ENCODE assay signal across 20 cellular contexts in genomic region chr22:19107730-19108074, GRCh38. TPM values are rescaled to one million over a fixed set of nuclear protein-coding genes. Genes with fewer than 3 reads are reported as not detected.
DNase-seq lines count a peak whose midpoint lies in the region; ATAC-seq and TF ChIP-seq lines count a peak whose summit lies in the region.
"Had no signal": no experiment of that assay in that cellular context is flagged by ENCODE, and none has a peak within 500 bp of the region (broad histone marks: within the 10 kb centered on the region; RNA-seq: fewer than 3 reads in every experiment).

No MANE protein-coding gene starts in this region.

- CTCF ChIA-PET in activated CD4-positive, alpha-beta T cell treated with anti-CD3 and anti-CD28 coated beads for 36 hours (lab: Charles Lee), result interaction anchor here (0.6 to 1.8 kb wide), 5 partner anchors 8 to 71 kb away, joined by 3 to 7 read pairs (median 4); partner anchors contain the start of genes ESS2 and SLC25A1
- CTCF ChIA-PET in activated CD8-positive, alpha-beta memory T cell treated with anti-CD3 and anti-CD28 coated beads, Interleukin-2, amount 10 ng/mL, durations not matched to agents 7 days and 5 days (lab: Charles Lee), result no interaction called here

- H4K8ac ChIP-seq in trophoblast cell (ENCODE audit: low read depth, low read length), result no peak overlapping the region

- H3K36me3 Mint-ChIP-seq in activated CD4-positive, alpha-beta T cell treated with anti-CD3 and anti-CD28 coated beads for 36 hours (ENCODE audit: low read depth), result no peaks in the 10 kb centered on the region
- peaks cover 31% of the 10 kb centered on the region for H3K36me3 Mint-ChIP-seq in brain
- peaks cover 5% of the 10 kb centered on the region for H3K36me3 Mint-ChIP-seq in activated CD8-positive, alpha-beta memory T cell treated with anti-CD3 and anti-CD28 coated beads, Interleukin-2, amount 10 ng/mL, durations not matched to agents 7 days and 5 days

- H3K9ac ChIP-seq in KMS-11 (no peak overlapping the region), trophoblast cell (ENCODE audit: low read length) (no peak overlapping the region)

- no peak overlapping the region for H4K12ac ChIP-seq in trophoblast cell (ENCODE audit: low read depth, low read length)

- H3K4me1 ChIP-seq in KMS-11 (ENCODE audit: low read depth, poor library complexity, severe bottlenecking) (peaks cover 68% of the 10 kb centered on the region), trophoblast cell (ENCODE audit: control insufficient read depth in 1 of 2, insufficient read depth in 2 of 2, low read length in 2 of 2) (no peaks in the 10 kb centered on the region)

- intact Hi-C loops in activated CD4-positive, alpha-beta T cell treated with anti-CD3 and anti-CD28 coated beads for 36 hours (cut with DNase I, micrococcal nuclease), result loop anchor here (2.0 to 10.0 kb wide), 5 partner anchors 15 to 187 kb away; partner anchors contain the start of genes CLTCL1 (in 2 of the 2), ESS2 (in 1 of the 2) and SLC25A1 (in 1 of the 2)

- H3K27ac ChIP-seq in KMS-11, result no peak overlapping the region
- H3K27ac ChIP-seq in trophoblast cell (ENCODE audit: low read depth, low read length), result no peak overlapping the region
- H3K27ac ChIP-seq: hepatocyte, PC-9 had no signal

- no peak overlapping the region for H3K14ac ChIP-seq in trophoblast cell (ENCODE audit: low read length)

- no CpG with 5 or more reads among the region's 8 CpGs for WGBS in trophoblast cell (ENCODE audit: extremely low coverage, insufficient coverage, insufficient read length)

- no peak for ATAC-seq in activated CD4-positive, alpha-beta T cell treated with anti-CD3 and anti-CD28 coated beads for 36 hours
- ATAC-seq in esophagus mucosa (no peak), HG03175 (IDR thresholded peaks at IDR 0.05; ENCODE audit: unreplicated experiment) (no peak)
- no peak for ATAC-seq in activated CD8-positive, alpha-beta memory T cell treated with anti-CD3 and anti-CD28 coated beads, Interleukin-2, amount 10 ng/mL, durations not matched to agents 7 days and 5 days

- H3K27ac Mint-ChIP-seq in activated CD4-positive, alpha-beta T cell treated with anti-CD3 and anti-CD28 coated beads for 36 hours, result peak overlapping the region; percentile 74
- H3K27ac Mint-ChIP-seq in brain, result peak overlapping the region in 3 of 5 experiments; percentile 40 to 87 (median 65)
- H3K27ac Mint-ChIP-seq in activated CD8-positive, alpha-beta memory T cell treated with anti-CD3 and anti-CD28 coated beads, Interleukin-2, amount 10 ng/mL, durations not matched to agents 7 days and 5 days, result no peak overlapping the region

- no peaks in the 10 kb centered on the region for H3K9me3 ChIP-seq in trophoblast cell (ENCODE audit: insufficient read depth, low read depth, low read length)

- peaks cover 34% of the 10 kb centered on the region for H4K20me1 ChIP-seq in KMS-11 (ENCODE audit: insufficient read depth)

- no peaks in the 10 kb centered on the region for H3K9me3 Mint-ChIP-seq in activated CD4-positive, alpha-beta T cell treated with anti-CD3 and anti-CD28 coated beads for 36 hours (ENCODE audit: low read depth)
- peaks cover 0 to 2% (median 0%) of the 10 kb centered on the region in 5 experiments for H3K9me3 Mint-ChIP-seq in brain
- no peaks in the 10 kb centered on the region for H3K9me3 Mint-ChIP-seq in activated CD8-positive, alpha-beta memory T cell treated with anti-CD3 and anti-CD28 coated beads, Interleukin-2, amount 10 ng/mL, durations not matched to agents 7 days and 5 days (ENCODE audit: low read depth)

- H2BK12ac ChIP-seq in trophoblast cell (ENCODE audit: low read length), result no peak overlapping the region

- H3K27me3 Mint-ChIP-seq in activated CD4-positive, alpha-beta T cell treated with anti-CD3 and anti-CD28 coated beads for 36 hours, result no peaks in the 10 kb centered on the region
- no peaks in the 10 kb centered on the region for H3K27me3 Mint-ChIP-seq in brain
- no peaks in the 10 kb centered on the region for H3K27me3 Mint-ChIP-seq in activated CD8-positive, alpha-beta memory T cell treated with anti-CD3 and anti-CD28 coated beads, Interleukin-2, amount 10 ng/mL, durations not matched to agents 7 days and 5 days

- peak overlapping the region; percentile 22 for H3K4ac ChIP-seq in trophoblast cell (ENCODE audit: low read depth, low read length)

- H2AFZ ChIP-seq in KMS-11 (ENCODE audit: low read depth) (no peak overlapping the region), trophoblast cell (ENCODE audit: insufficient read depth, low read length, poor library complexity) (no peak overlapping the region)
- H2AFZ ChIP-seq: hepatocyte, PC-9 had no signal

- no peak for TF ChIP-seq CTCF in KMS-11 (conservative IDR thresholded peaks at IDR 0.05; ENCODE audit: low read depth, low read length)
- no peak for TF ChIP-seq CTCF in brain (conservative IDR thresholded peaks at IDR 0.05)

- no peaks in the 10 kb centered on the region for H3K79me1 ChIP-seq in trophoblast cell (ENCODE audit: low read length)

- H3K36me3 ChIP-seq in KMS-11 (ENCODE audit: insufficient read depth) (no peaks in the 10 kb centered on the region), trophoblast cell (ENCODE audit: control insufficient read depth in 1 of 2, insufficient read depth in 2 of 2, low read length in 2 of 2) (peaks cover 0 to 2% of the 10 kb centered on the region in 2 experiments)

- peaks cover 68% of the 10 kb centered on the region for H3K4me1 Mint-ChIP-seq in activated CD4-positive, alpha-beta T cell treated with anti-CD3 and anti-CD28 coated beads for 36 hours
- H3K4me1 Mint-ChIP-seq in brain, result peaks cover 74% of the 10 kb centered on the region
- H3K4me1 Mint-ChIP-seq in activated CD8-positive, alpha-beta memory T cell treated with anti-CD3 and anti-CD28 coated beads, Interleukin-2, amount 10 ng/mL, durations not matched to agents 7 days and 5 days, result peaks cover 48% of the 10 kb centered on the region

- no peak overlapping the region for H2BK120ac ChIP-seq in trophoblast cell (ENCODE audit: insufficient read depth, low read length, poor library complexity)

- H3K4me2 ChIP-seq in KMS-11 (peak overlapping the region; percentile 24; the same call in 1 of the 2 replicates), trophoblast cell (ENCODE audit: low read length) (no peak overlapping the region)
- H3K4me2 ChIP-seq: hepatocyte, PC-9 had no signal

- H3K4me3 ChIP-seq in KMS-11 (IDR thresholded peaks at IDR 0.05; ENCODE audit: insufficient read depth, low read depth, low read length) (no peak overlapping the region), trophoblast cell (ENCODE audit: low read depth, low read length) (no peak overlapping the region)
- H3K4me3 ChIP-seq: hepatocyte, PC-9 had no signal

- H4K91ac ChIP-seq in trophoblast cell (ENCODE audit: low read depth, low read length), result no peak overlapping the region

- no peak overlapping the region for H3K4me3 Mint-ChIP-seq in activated CD4-positive, alpha-beta T cell treated with anti-CD3 and anti-CD28 coated beads for 36 hours
- H3K4me3 Mint-ChIP-seq in brain, result peak overlapping the region in 3 of 5 experiments; percentile 31 to 45 (median 44)
- no peak overlapping the region for H3K4me3 Mint-ChIP-seq in activated CD8-positive, alpha-beta memory T cell treated with anti-CD3 and anti-CD28 coated beads, Interleukin-2, amount 10 ng/mL, durations not matched to agents 7 days and 5 days

- H2BK5ac ChIP-seq in trophoblast cell (ENCODE audit: low read depth, low read length, poor library complexity), result no peak overlapping the region

- H3K23ac ChIP-seq in trophoblast cell (ENCODE audit: low read length), result no peak overlapping the region

- peaks cover 71% of the 10 kb centered on the region for H3K79me2 ChIP-seq in KMS-11 (ENCODE audit: insufficient read depth, low read depth)
- peaks cover 16% of the 10 kb centered on the region for H3K79me2 ChIP-seq in trophoblast cell (ENCODE audit: control insufficient read depth, insufficient read depth, low read length, poor library complexity)

- H2AK5ac ChIP-seq in trophoblast cell (ENCODE audit: low read length), result no peak overlapping the region

- H3K18ac ChIP-seq in trophoblast cell (ENCODE audit: low read length), result no peak overlapping the region

- H3K27me3 ChIP-seq in KMS-11 (ENCODE audit: insufficient read depth, low read depth), result no peaks in the 10 kb centered on the region
- no peaks in the 10 kb centered on the region for H3K27me3 ChIP-seq in trophoblast cell (ENCODE audit: insufficient read depth, low read length)
- H3K27me3 ChIP-seq: hepatocyte had no signal

- POLR2A ChIA-PET in activated CD4-positive, alpha-beta T cell treated with anti-CD3 and anti-CD28 coated beads for 36 hours (lab: Charles Lee), result interaction anchor here (0.5 kb wide), 1 partner anchor 397 kb away, joined by 3 read pairs; no protein-coding TSS in a partner anchor

- DNase-seq in activated CD4-positive, alpha-beta T cell treated with anti-CD3 and anti-CD28 coated beads for 36 hours, result no peak
- DNase-seq in activated CD4-positive, alpha-beta T cell treated with anti-CD3 and anti-CD28 coated beads, Interleukin-2, amount 50 U/mL, for 4 hours, result no peak
- DNase-seq in trophoblast cell, result no peak
- DNase-seq in activated CD8-positive, alpha-beta memory T cell treated with anti-CD3 and anti-CD28 coated beads, Interleukin-2, amount 10 ng/mL, durations not matched to agents 7 days and 5 days, result no peak
- DNase-seq: activated T-cell treated with anti-CD3 and anti-CD28 coated beads, Interleukin-2, amount 50 U/mL, for 48 hours; amygdala; Calu3; effector memory CD4-positive, alpha-beta T cell; NCI-H2081; PC-9; stimulated activated CD4-positive, alpha-beta T cell treated with anti-CD3 and anti-CD28 coated beads, Interleukin-2, amount 100 ng/mL, for 24 hours had no signal

RNA-seq across cellular contexts. Expression of gene DGCR2, which starts 14.5 kb away (rescaled TPM):
- 10 to 100 TPM; 23.7 to 27.5 TPM for total RNA-seq in activated CD4-positive, alpha-beta T cell treated with anti-CD3 and anti-CD28 coated beads for 36 hours
- 67.4 TPM for polyA plus RNA-seq in brain (ENCODE audit: insufficient read depth, low read depth, low replicate concordance)
- polyA plus RNA-seq in trophoblast cell (2013), result 38.8 and 39.4 TPM in 2 replicates
- 46.6 TPM for total RNA-seq in esophagus mucosa
- total RNA-seq in activated CD8-positive, alpha-beta memory T cell treated with anti-CD3 and anti-CD28 coated beads, Interleukin-2, amount 10 ng/mL, durations not matched to agents 7 days and 5 days, result 10 to 100 TPM; 27.8 TPM

RNA-seq across cellular contexts. Expression of gene TSSK2, which starts 23.4 kb away (rescaled TPM):
- total RNA-seq in activated CD4-positive, alpha-beta T cell treated with anti-CD3 and anti-CD28 coated beads for 36 hours, result not detected
- not detected for polyA plus RNA-seq in brain (ENCODE audit: insufficient read depth, low read depth, low replicate concordance)
- polyA plus RNA-seq in trophoblast cell (2013), result not detected in 2 replicates
- total RNA-seq in esophagus mucosa, result not detected
- not detected for total RNA-seq in activated CD8-positive, alpha-beta memory T cell treated with anti-CD3 and anti-CD28 coated beads, Interleukin-2, amount 10 ng/mL, durations not matched to agents 7 days and 5 days
- total RNA-seq: Calu3, G401, hepatocyte, kidney epithelial cell, osteocyte, PC-9 had no signal
- polyA plus RNA-seq: AG04450, hepatocyte had no signal

RNA-seq across cellular contexts. Expression of gene ESS2, which starts 36.7 kb away (rescaled TPM):
- total RNA-seq in activated CD4-positive, alpha-beta T cell treated with anti-CD3 and anti-CD28 coated beads for 36 hours, result 10 to 100 TPM; 12.9 to 13.4 TPM
- 30.4 TPM for polyA plus RNA-seq in brain (ENCODE audit: insufficient read depth, low read depth, low replicate concordance)
- polyA plus RNA-seq in trophoblast cell (2013), result 10.5 and 10.8 TPM in 2 replicates
- total RNA-seq in esophagus mucosa, result 9.9 TPM
- total RNA-seq in activated CD8-positive, alpha-beta memory T cell treated with anti-CD3 and anti-CD28 coated beads, Interleukin-2, amount 10 ng/mL, durations not matched to agents 7 days and 5 days, result 10 to 100 TPM; 19.8 to 21.4 TPM

RNA-seq across cellular contexts. Expression of gene GSC2, which starts 42.4 kb away (rescaled TPM):
- not detected for total RNA-seq in activated CD4-positive, alpha-beta T cell treated with anti-CD3 and anti-CD28 coated beads for 36 hours
- polyA plus RNA-seq in brain (ENCODE audit: insufficient read depth, low read depth, low replicate concordance), result not detected
- not detected in 2 replicates for polyA plus RNA-seq in trophoblast cell (2013)
- not detected for total RNA-seq in esophagus mucosa
- total RNA-seq in activated CD8-positive, alpha-beta memory T cell treated with anti-CD3 and anti-CD28 coated beads, Interleukin-2, amount 10 ng/mL, durations not matched to agents 7 days and 5 days, result not detected
- total RNA-seq: Calu3, hepatocyte, kidney epithelial cell, osteocyte, PC-9 had no signal
- polyA plus RNA-seq: AG04450, hepatocyte had no signal

Comparison
In these comparisons a context has a peak if more than half of its experiments do, and no peak if none do; other contexts are left out.
1. H3K4me3 Mint-ChIP-seq: peak in brain (3 of 5); none in activated CD4-positive, alpha-beta T cell treated with anti-CD3 and anti-CD28 coated beads for 36 hours (single experiment) and activated CD8-positive, alpha-beta memory T cell treated with anti-CD3 and anti-CD28 coated beads, Interleukin-2, amount 10 ng/mL, durations not matched to agents 7 days and 5 days (single experiment).